Comparison of ENCODE assay signal across 18 cellular contexts in genomic region chr1:99438656-99439055, GRCh38.
"Had no signal": no experiment of that assay in that cellular context is flagged by ENCODE, and none has a peak within 500 bp of the region (broad histone marks: within the 10 kb centered on the region; RNA-seq: fewer than 3 reads in every experiment).

No MANE protein-coding gene starts in this region.

- ATAC-seq: activated CD8-positive, alpha-beta T cell treated with anti-CD3 and anti-CD28 coated beads, Interleukin-2, amount 10 ng/mL, durations not matched to agents 7 days and 5 days; activated naive CD4-positive, alpha-beta T cell treated with anti-CD3 and anti-CD28 coated beads, Interleukin-2, amount 50 U/mL, for 72 hours; body of pancreas; foreskin keratinocyte; sciatic nerve; T-helper 17 cell had no signal

- DNase-seq: activated B cell treated with CpG ODN at 0.5 μM for 24 hours; activated CD4-positive, alpha-beta T cell treated with anti-CD3 and anti-CD28 coated beads for 48 hours; activated CD8-positive, alpha-beta memory T cell treated with anti-CD3 and anti-CD28 coated beads, Interleukin-2, amount 50 U/mL, for 4 hours; activated CD8-positive, alpha-beta T cell treated with anti-CD3 and anti-CD28 coated beads, Interleukin-2, amount 10 ng/mL, durations not matched to agents 7 days and 5 days; activated effector memory CD4-positive, alpha-beta T cell treated with anti-CD3 and anti-CD28 coated beads, Interleukin-2, amount 50 U/mL, for 16 hours; activated T-cell treated with anti-CD3 and anti-CD28 coated beads, Interleukin-2, amount 50 U/mL, for 48 hours; amygdala; body of pancreas; effector CD8-positive, alpha-beta T cell; foreskin keratinocyte; midbrain; naive B cell; ovary; stimulated activated CD4-positive, alpha-beta T cell treated with anti-CD3 and anti-CD28 coated beads, Interleukin-12 subunit alpha, Interleukin-12 subunit beta, amount 100 ng/mL, for 4 hours; stimulated activated CD4-positive, alpha-beta T cell treated with anti-CD3 and anti-CD28 coated beads, Interleukin-2, amount 100 ng/mL, for 24 hours; T-helper 17 cell had no signal
